In genomic region chr9:116683535-116683934, GRCh38 we compare ENCODE assay signal across 29 cellular contexts.
"Had no signal": no experiment of that assay in that cellular context is flagged by ENCODE, and none has a peak within 500 bp of the region (broad histone marks: within the 10 kb centered on the region; RNA-seq: fewer than 3 reads in every experiment).

No MANE protein-coding gene starts in this region.

- H3K4me3 Mint-ChIP-seq: natural killer cell; nephron; neural progenitor cell; stimulated activated effector memory CD8-positive, alpha-beta T cell treated with anti-CD3 and anti-CD28 coated beads, Interleukin-12 subunit alpha, Interleukin-12 subunit beta, amount 100 ng/mL, for 72 hours; stimulated activated naive CD8-positive, alpha-beta T cell treated with anti-CD3 and anti-CD28 coated beads, Interleukin-15, amount 100 ng/mL, for 72 hours; type B pancreatic cell had no signal

- H3K36me3 ChIP-seq: neural progenitor cell, ovary, right lobe of liver, sigmoid colon, suprapubic skin, tibial artery, transverse colon, upper lobe of right lung, uterus had no signal

- H3K4me1 ChIP-seq: neural progenitor cell, parathyroid adenoma, testis had no signal

- H3K27me3 ChIP-seq: neural progenitor cell, ovary, right lobe of liver, sigmoid colon, suprapubic skin, testis, tibial artery, transverse colon, upper lobe of right lung, uterus had no signal

- H3K9ac ChIP-seq: neural progenitor cell, parathyroid adenoma had no signal

- DNase-seq: natural killer cell; occipital lobe; ovary; posterior cingulate gyrus; psoas muscle; right cardiac atrium; right lobe of liver; sigmoid colon; small intestine; stimulated activated CD4-positive, alpha-beta T cell treated with anti-CD3 and anti-CD28 coated beads, Interleukin-15, amount 100 ng/mL, for 24 hours; stimulated activated CD4-positive, alpha-beta T cell treated with anti-CD3 and anti-CD28 coated beads, Interleukin-2, amount 100 ng/mL, for 24 hours; stimulated activated CD4-positive, alpha-beta T cell treated with anti-CD3 and anti-CD28 coated beads, Interleukin-2, amount 100 ng/mL, for 48 hours; stimulated activated CD4-positive, alpha-beta T cell treated with anti-CD3 and anti-CD28 coated beads, Interleukin-4, amount 100 ng/mL, for 24 hours; stimulated activated naive CD4-positive, alpha-beta T cell; stimulated activated naive CD8-positive, alpha-beta T cell treated with anti-CD3 and anti-CD28 coated beads, Interleukin-15, amount 100 ng/mL, for 72 hours; stimulated activated naive CD8-positive, alpha-beta T cell treated with anti-CD3 and anti-CD28 coated beads, Interleukin-15, Interleukin-2, amounts not matched to agents 100 U/mL and 50 U/mL, for 24 hours; substantia nigra; testis; tibial artery; transverse colon; upper lobe of right lung; uterus had no signal

- H3K9me3 Mint-ChIP-seq: natural killer cell; stimulated activated effector memory CD8-positive, alpha-beta T cell treated with anti-CD3 and anti-CD28 coated beads, Interleukin-12 subunit alpha, Interleukin-12 subunit beta, amount 100 ng/mL, for 72 hours; type B pancreatic cell had no signal

- H2AFZ ChIP-seq: neural progenitor cell, parathyroid adenoma had no signal

- H3K27me3 Mint-ChIP-seq: progenitor cell of endocrine pancreas; stimulated activated naive CD8-positive, alpha-beta T cell treated with anti-CD3 and anti-CD28 coated beads, Interleukin-15, amount 100 ng/mL, for 72 hours; type B pancreatic cell had no signal

- H3K9me3 ChIP-seq: ovary, psoas muscle, right lobe of liver, sigmoid colon, suprapubic skin, testis, tibial artery, transverse colon, upper lobe of right lung, uterus had no signal

- ATAC-seq: natural killer cell; psoas muscle; right cardiac atrium; right lobe of liver; stimulated activated effector memory CD8-positive, alpha-beta T cell treated with anti-CD3 and anti-CD28 coated beads, Interleukin-12 subunit alpha, Interleukin-12 subunit beta, amount 100 ng/mL, for 72 hours; stimulated activated naive CD8-positive, alpha-beta T cell treated with anti-CD3 and anti-CD28 coated beads, Interleukin-15, amount 100 ng/mL, for 72 hours; stimulated activated naive CD8-positive, alpha-beta T cell treated with anti-CD3 and anti-CD28 coated beads, Interleukin-15, Interleukin-2, amounts not matched to agents 100 U/mL and 50 U/mL, for 24 hours; upper lobe of right lung had no signal

- H3K27ac Mint-ChIP-seq: natural killer cell; nephron; neural progenitor cell; progenitor cell of endocrine pancreas; stimulated activated effector memory CD8-positive, alpha-beta T cell treated with anti-CD3 and anti-CD28 coated beads, Interleukin-12 subunit alpha, Interleukin-12 subunit beta, amount 100 ng/mL, for 72 hours; stimulated activated naive CD8-positive, alpha-beta T cell treated with anti-CD3 and anti-CD28 coated beads, Interleukin-15, amount 100 ng/mL, for 72 hours; type B pancreatic cell had no signal

- H3K27ac ChIP-seq: neural progenitor cell, ovary, parathyroid adenoma, psoas muscle, right lobe of liver, sigmoid colon, suprapubic skin, testis, tibial artery, transverse colon, upper lobe of right lung, uterus had no signal

- H3K4me3 ChIP-seq: neural progenitor cell, ovary, psoas muscle, right lobe of liver, sigmoid colon, suprapubic skin, testis, tibial artery, transverse colon, upper lobe of right lung, uterus had no signal

- H3K36me3 Mint-ChIP-seq: natural killer cell had no signal

- H3K4me2 ChIP-seq: neural progenitor cell had no signal
